In the genomic region with DNA sequence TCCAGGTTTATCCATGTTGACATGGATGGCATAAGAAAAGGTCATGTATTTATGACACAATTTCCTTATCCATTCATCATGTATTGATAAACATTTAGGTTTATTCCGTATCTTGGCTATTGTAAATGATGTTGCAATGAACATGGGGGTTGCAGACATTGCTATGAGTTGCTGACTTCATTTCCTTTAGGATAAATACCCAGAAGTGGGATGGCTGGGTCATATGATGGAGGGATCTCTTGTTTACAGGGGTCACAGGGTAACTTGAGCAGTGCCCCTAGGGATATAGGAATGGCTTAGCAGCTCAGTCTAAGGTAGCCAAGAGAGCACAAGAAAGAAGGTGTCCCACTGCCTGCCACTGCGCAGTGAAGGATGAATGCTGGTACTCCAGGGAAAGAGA, we compare ENCODE assay signal across 36 cellular contexts.
"Had no signal": no experiment of that assay in that cellular context is flagged by ENCODE, and none has a peak within 500 bp of the region (broad histone marks: within the 10 kb centered on the region; RNA-seq: fewer than 3 reads in every experiment).

No MANE protein-coding gene starts in this region.

- H3K4me3 ChIP-seq: adrenal gland, ascending aorta, coronary artery, dorsolateral prefrontal cortex, esophagus muscularis mucosa, gastrocnemius medialis, heart left ventricle had no signal

- H3K27ac ChIP-seq: adrenal gland, ascending aorta, coronary artery, dorsolateral prefrontal cortex, esophagus muscularis mucosa, foreskin keratinocyte, gastrocnemius medialis, heart left ventricle, WERI-Rb-1 had no signal

- H3K9me3 ChIP-seq: adrenal gland, ascending aorta, gastrocnemius medialis had no signal

- H3K27ac Mint-ChIP-seq: activated B cell treated with CpG ODN at 0.5 μM for 24 hours; activated CD4-positive, alpha-beta memory T cell treated with anti-CD3 and anti-CD28 coated beads for 36 hours; activated CD8-positive, alpha-beta memory T cell treated with anti-CD3 and anti-CD28 coated beads, Interleukin-2, amount 10 ng/mL, durations not matched to agents 7 days and 5 days; activated CD8-positive, alpha-beta T cell treated with anti-CD3 and anti-CD28 coated beads, Interleukin-2, amount 10 ng/mL, durations not matched to agents 7 days and 5 days; activated naive CD4-positive, alpha-beta T cell treated with anti-CD3 and anti-CD28 coated beads for 36 hours; activated naive CD4-positive, alpha-beta T cell treated with anti-CD3 and anti-CD28 coated beads, Interleukin-2, amount 50 U/mL, for 24 hours; activated naive CD8-positive, alpha-beta T cell treated with anti-CD3 and anti-CD28 coated beads for 36 hours; activated naive CD8-positive, alpha-beta T cell treated with anti-CD3 and anti-CD28 coated beads, Interleukin-2, amount 50 U/mL, for 24 hours; activated T-helper 1 cell treated with anti-CD3 and anti-CD28 coated beads, Interleukin-12 subunit alpha, Interleukin-12 subunit beta, Interleukin-2, Interleukin-4 antibody, amounts not matched to agents 30 ng/mL and 10 ng/mL and 1 ng/mL, durations not matched to agents 14 hours and 24 hours and 36 hours; activated T-helper 2 cell treated with anti-CD3 and anti-CD28 coated beads, Interferon-gamma antibody, Interleukin-2, Interleukin-4, amounts not matched to agents 10 μg/mL and 5 μg/mL and 100 μg/mL, durations not matched to agents 14 hours and 24 hours and 36 hours; brain; dendritic cell treated with granulocyte-macrophage colony-stimulating factor and Interleukin-4, amounts not matched to agents 40 ng/mL and 50 ng/mL, for 4 days; endodermal cell; T-helper 17 cell; T-helper 2 cell treated with Interferon-gamma antibody and Interleukin-4, amounts not matched to agents 5 μg/mL and 100 μg/mL, for 36 hours had no signal

- ATAC-seq: activated CD4-positive, CD25-positive, alpha-beta regulatory T cell treated with anti-CD3 and anti-CD28 coated beads, Interleukin-2, amount 50 U/mL, for 24 hours; activated CD8-positive, alpha-beta memory T cell treated with anti-CD3 and anti-CD28 coated beads, Interleukin-2, amount 10 ng/mL, durations not matched to agents 7 days and 5 days; activated CD8-positive, alpha-beta T cell treated with anti-CD3 and anti-CD28 coated beads, Interleukin-2, amount 10 ng/mL, durations not matched to agents 7 days and 5 days; activated naive CD8-positive, alpha-beta T cell treated with anti-CD3 and anti-CD28 coated beads, Interleukin-2, amount 50 U/mL, for 24 hours; foreskin keratinocyte; gastrocnemius medialis; heart left ventricle; T-helper 17 cell had no signal

- H3K36me3 ChIP-seq: adrenal gland, ascending aorta, esophagus muscularis mucosa, gastrocnemius medialis, heart left ventricle, WERI-Rb-1 had no signal

- H3K4me3 Mint-ChIP-seq: activated B cell treated with CpG ODN at 0.5 μM for 24 hours; activated CD4-positive, alpha-beta memory T cell treated with anti-CD3 and anti-CD28 coated beads for 36 hours; activated CD8-positive, alpha-beta memory T cell treated with anti-CD3 and anti-CD28 coated beads, Interleukin-2, amount 10 ng/mL, durations not matched to agents 7 days and 5 days; activated CD8-positive, alpha-beta T cell treated with anti-CD3 and anti-CD28 coated beads, Interleukin-2, amount 10 ng/mL, durations not matched to agents 7 days and 5 days; activated naive CD4-positive, alpha-beta T cell treated with anti-CD3 and anti-CD28 coated beads for 36 hours; activated naive CD4-positive, alpha-beta T cell treated with anti-CD3 and anti-CD28 coated beads, Interleukin-2, amount 50 U/mL, for 24 hours; activated naive CD8-positive, alpha-beta T cell treated with anti-CD3 and anti-CD28 coated beads for 36 hours; activated naive CD8-positive, alpha-beta T cell treated with anti-CD3 and anti-CD28 coated beads, Interleukin-2, amount 50 U/mL, for 24 hours; activated T-helper 1 cell treated with anti-CD3 and anti-CD28 coated beads, Interleukin-12 subunit alpha, Interleukin-12 subunit beta, Interleukin-2, Interleukin-4 antibody, amounts not matched to agents 30 ng/mL and 10 ng/mL and 1 ng/mL, durations not matched to agents 14 hours and 24 hours and 36 hours; brain; dendritic cell treated with granulocyte-macrophage colony-stimulating factor and Interleukin-4, amounts not matched to agents 40 ng/mL and 50 ng/mL, for 4 days; endodermal cell; T-helper 17 cell; T-helper 2 cell treated with Interferon-gamma antibody and Interleukin-4, amounts not matched to agents 5 μg/mL and 100 μg/mL, for 36 hours had no signal

- H3K4me1 ChIP-seq: adrenal gland, ascending aorta, esophagus muscularis mucosa, gastrocnemius medialis, heart left ventricle had no signal

- H3K36me3 Mint-ChIP-seq: activated naive CD8-positive, alpha-beta T cell treated with anti-CD3 and anti-CD28 coated beads for 36 hours; brain had no signal

- DNase-seq: activated B cell treated with CpG ODN at 0.5 μM for 24 hours; activated CD4-positive, alpha-beta memory T cell treated with anti-CD3 and anti-CD28 coated beads for 36 hours; activated CD4-positive, alpha-beta T cell treated with anti-CD3 and anti-CD28 coated beads for 48 hours; activated CD8-positive, alpha-beta memory T cell treated with anti-CD3 and anti-CD28 coated beads, Interleukin-2, amount 10 ng/mL, durations not matched to agents 7 days and 5 days; activated CD8-positive, alpha-beta memory T cell treated with anti-CD3 and anti-CD28 coated beads, Interleukin-2, amount 50 U/mL, for 4 hours; activated CD8-positive, alpha-beta T cell treated with anti-CD3 and anti-CD28 coated beads, Interleukin-2, amount 10 ng/mL, durations not matched to agents 7 days and 5 days; activated effector memory CD4-positive, alpha-beta T cell treated with anti-CD3 and anti-CD28 coated beads, Interleukin-2, amount 50 U/mL, for 16 hours; activated naive CD4-positive, alpha-beta T cell treated with anti-CD3 and anti-CD28 coated beads for 36 hours; activated naive CD8-positive, alpha-beta T cell treated with anti-CD3 and anti-CD28 coated beads for 36 hours; activated naive CD8-positive, alpha-beta T cell treated with anti-CD3 and anti-CD28 coated beads, Interleukin-2, amount 50 U/mL, for 24 hours; activated T-cell treated with anti-CD3 and anti-CD28 coated beads, Interleukin-2, amount 50 U/mL, for 1 hour; activated T-cell treated with anti-CD3 and anti-CD28 coated beads, Interleukin-2, amount 50 U/mL, for 48 hours; adrenal gland; central memory CD4-positive, alpha-beta T cell; cerebellar nuclear complex; dorsolateral prefrontal cortex; effector memory CD4-positive, alpha-beta T cell; endodermal cell; foreskin keratinocyte; gastrocnemius medialis; glutamatergic neuron; heart left ventricle; T-helper 1 cell; T-helper 17 cell; T1000; WERI-Rb-1 had no signal

- H3K27me3 ChIP-seq: adrenal gland, ascending aorta, foreskin keratinocyte, gastrocnemius medialis had no signal

- H3K9me3 Mint-ChIP-seq: activated naive CD4-positive, alpha-beta T cell treated with anti-CD3 and anti-CD28 coated beads, Interleukin-2, amount 50 U/mL, for 24 hours; dendritic cell treated with granulocyte-macrophage colony-stimulating factor and Interleukin-4, amounts not matched to agents 40 ng/mL and 50 ng/mL, for 4 days had no signal

- H3K4me1 Mint-ChIP-seq: activated B cell treated with CpG ODN at 0.5 μM for 24 hours; activated naive CD4-positive, alpha-beta T cell treated with anti-CD3 and anti-CD28 coated beads, Interleukin-2, amount 50 U/mL, for 24 hours; activated naive CD8-positive, alpha-beta T cell treated with anti-CD3 and anti-CD28 coated beads for 36 hours; brain; endodermal cell had no signal
